Comparison of ENCODE assay signal across 35 cellular contexts in genomic region chr13:107743523-107743922, GRCh38.
DNase-seq lines count a peak whose midpoint lies in the region; ATAC-seq and TF ChIP-seq lines count a peak whose summit lies in the region.
"Had no signal": no experiment of that assay in that cellular context is flagged by ENCODE, and none has a peak within 500 bp of the region (broad histone marks: within the 10 kb centered on the region; RNA-seq: fewer than 3 reads in every experiment).

No MANE protein-coding gene starts in this region.

- no peak for TF ChIP-seq CTCF in smooth muscle cell (IDR thresholded peaks at IDR 0.05; ENCODE audit: borderline replicate concordance, insufficient read depth, poor library complexity, severe bottlenecking)
- TF ChIP-seq CTCF in CD4-positive, alpha-beta T cell (IDR thresholded peaks at IDR 0.05): no peak

- H3F3A ChIP-seq in smooth muscle cell (ENCODE audit: low read depth): no peaks in the 10 kb centered on the region

- no peaks in the 10 kb centered on the region for H3K36me3 ChIP-seq in smooth muscle cell (ENCODE audit: low read depth)
- H3K36me3 ChIP-seq: MG63, neutrophil, right lobe of liver, stomach, thyroid gland, vagina had no signal

- H3K27me3 Mint-ChIP-seq in CD4-positive, alpha-beta T cell: no peaks in the 10 kb centered on the region
- H3K27me3 Mint-ChIP-seq: activated naive CD8-positive, alpha-beta T cell treated with anti-CD3 and anti-CD28 coated beads, Interleukin-2, amount 50 U/mL, for 24 hours; CD4-positive, alpha-beta memory T cell; dendritic cell treated with granulocyte-macrophage colony-stimulating factor and Interleukin-4, amounts not matched to agents 40 ng/mL and 50 ng/mL, for 4 days; progenitor cell of endocrine pancreas had no signal

- intact Hi-C loops in CD4-positive, alpha-beta T cell (cut with DNase I, micrococcal nuclease): no loop called here

- H3K9me3 Mint-ChIP-seq in CD4-positive, alpha-beta T cell: peaks cover 4% of the 10 kb centered on the region
- H3K9me3 Mint-ChIP-seq: dendritic cell treated with granulocyte-macrophage colony-stimulating factor and Interleukin-4, amounts not matched to agents 40 ng/mL and 50 ng/mL, for 4 days; endodermal cell; mesothelial cell of epicardium; T-helper 1 cell treated with Interleukin-12 subunit alpha and Interleukin-12 subunit beta and Interleukin-4 antibody, amounts not matched to agents 30 μg/mL and 1 μg/mL, for 36 hours had no signal

- H3K27ac Mint-ChIP-seq in CD4-positive, alpha-beta T cell: no peak overlapping the region
- H3K27ac Mint-ChIP-seq: activated naive CD8-positive, alpha-beta T cell treated with anti-CD3 and anti-CD28 coated beads, Interleukin-2, amount 50 U/mL, for 24 hours; CD4-positive, alpha-beta memory T cell; dendritic cell treated with granulocyte-macrophage colony-stimulating factor and Interleukin-4, amounts not matched to agents 40 ng/mL and 50 ng/mL, for 4 days; endodermal cell; mesothelial cell of epicardium; progenitor cell of endocrine pancreas; T-helper 1 cell treated with Interleukin-12 subunit alpha and Interleukin-12 subunit beta and Interleukin-4 antibody, amounts not matched to agents 30 μg/mL and 1 μg/mL, for 36 hours had no signal

- H3K4me2 ChIP-seq in smooth muscle cell: peak overlapping the region; percentile 62
- H3K4me2 ChIP-seq: A549 had no signal

- H3K9me3 ChIP-seq in smooth muscle cell (replicated peaks; ENCODE audit: low read depth): no peaks in the 10 kb centered on the region
- no peaks in the 10 kb centered on the region for H3K9me3 ChIP-seq in CD4-positive, alpha-beta T cell (ENCODE audit: control insufficient read depth, low read length)
- H3K9me3 ChIP-seq: A549, MG63, neutrophil, right lobe of liver, stomach, thyroid gland, vagina had no signal

- no peaks in the 10 kb centered on the region for H3K36me3 Mint-ChIP-seq in CD4-positive, alpha-beta T cell (ENCODE audit: low read depth)
- H3K36me3 Mint-ChIP-seq: CD4-positive, alpha-beta memory T cell; mesothelial cell of epicardium had no signal

- POLR2A ChIA-PET in CD4-positive, alpha-beta T cell (lab: Charles Lee): no interaction called here

- 44% methylated on average over 4 of the region's 4 CpGs for WGBS in smooth muscle cell (ENCODE audit: low lambda C conversion rate)

- no peaks in the 10 kb centered on the region for H3K79me2 ChIP-seq in smooth muscle cell (ENCODE audit: low read depth)

- H3K4me3 ChIP-seq in smooth muscle cell: no peak overlapping the region
- H3K4me3 ChIP-seq: A549, MG63, right lobe of liver, stomach, thyroid gland, vagina had no signal

- no peak for ATAC-seq in CD4-positive, alpha-beta T cell (ENCODE audit: poor library complexity)
- ATAC-seq: A549; activated naive CD8-positive, alpha-beta T cell treated with anti-CD3 and anti-CD28 coated beads, Interleukin-2, amount 50 U/mL, for 24 hours; esophagus mucosa; HCT116; right lobe of liver had no signal

- no peak overlapping the region for H3K9ac ChIP-seq in smooth muscle cell (ENCODE audit: low read depth)

- no peak overlapping the region for H3K4me3 Mint-ChIP-seq in CD4-positive, alpha-beta T cell
- H3K4me3 Mint-ChIP-seq: activated naive CD8-positive, alpha-beta T cell treated with anti-CD3 and anti-CD28 coated beads, Interleukin-2, amount 50 U/mL, for 24 hours; CD4-positive, alpha-beta memory T cell; dendritic cell treated with granulocyte-macrophage colony-stimulating factor and Interleukin-4, amounts not matched to agents 40 ng/mL and 50 ng/mL, for 4 days; endodermal cell; mesothelial cell of epicardium; T-helper 1 cell treated with Interleukin-12 subunit alpha and Interleukin-12 subunit beta and Interleukin-4 antibody, amounts not matched to agents 30 μg/mL and 1 μg/mL, for 36 hours had no signal

- H3K27ac ChIP-seq in angular gyrus (ENCODE audit: low read depth, low read length): peak overlapping the region; percentile 14
- peak overlapping the region; percentile 53 for H3K27ac ChIP-seq in smooth muscle cell (ENCODE audit: low read depth)
- no peak overlapping the region for H3K27ac ChIP-seq in CD4-positive, alpha-beta T cell (ENCODE audit: low read depth, low read length)
- H3K27ac ChIP-seq: A549, HL-60, neutrophil, right lobe of liver, RWPE1, stomach, thyroid gland, vagina had no signal

- H3K27me3 ChIP-seq in smooth muscle cell (ENCODE audit: low read depth): no peaks in the 10 kb centered on the region
- no peaks in the 10 kb centered on the region for H3K27me3 ChIP-seq in CD4-positive, alpha-beta T cell (ENCODE audit: control insufficient read depth, insufficient read depth, low read length)
- H3K27me3 ChIP-seq: MG63, neutrophil, right lobe of liver, stomach, thyroid gland, vagina had no signal

- H2AFZ ChIP-seq in smooth muscle cell (ENCODE audit: low read depth): no peak overlapping the region

- H4K20me1 ChIP-seq in smooth muscle cell (ENCODE audit: low read depth): no peaks in the 10 kb centered on the region

- H3K4me1 ChIP-seq in smooth muscle cell (ENCODE audit: low read depth): peaks cover 9% of the 10 kb centered on the region
- H3K4me1 ChIP-seq: A549, right lobe of liver, stomach, thyroid gland, vagina had no signal

- H3K4me1 Mint-ChIP-seq in CD4-positive, alpha-beta T cell (ENCODE audit: low read depth): no peaks in the 10 kb centered on the region
- H3K4me1 Mint-ChIP-seq: activated naive CD8-positive, alpha-beta T cell treated with anti-CD3 and anti-CD28 coated beads, Interleukin-2, amount 50 U/mL, for 24 hours; CD4-positive, alpha-beta memory T cell; mesothelial cell of epicardium had no signal

- DNase-seq in NCI-H510A treated with DMSO at 0.1 percent for 48 hours (lab: John Stamatoyannopoulos, UW) (peak; percentile 42), NCI-H510A (lab: John Stamatoyannopoulos, UW) (no peak), NCI-H69 (lab: John Stamatoyannopoulos, UW) (peak; percentile 47), smooth muscle cell (lab: John Stamatoyannopoulos, UW; ENCODE audit: unreplicated experiment) (no peak), superior temporal gyrus (ENCODE audit: extremely low spot score) (no peak), NCI-H2029 (lab: John Stamatoyannopoulos, UW) (no peak)
- no peak for DNase-seq in CD4-positive, alpha-beta T cell
- DNase-seq: activated CD4-positive, alpha-beta T cell treated with anti-CD3 and anti-CD28 coated beads, Interleukin-2, amount 50 U/mL, for 48 hours; activated CD4-positive, CD25-positive, alpha-beta regulatory T cell treated with anti-CD3 and anti-CD28 coated beads, Interleukin-2, amount 50 U/mL, for 72 hours; activated CD8-positive, alpha-beta memory T cell treated with anti-CD3 and anti-CD28 coated beads, Interleukin-2, amount 50 U/mL, for 4 hours; activated naive CD4-positive, alpha-beta T cell; activated naive CD8-positive, alpha-beta T cell treated with anti-CD3 and anti-CD28 coated beads, Interleukin-2, amount 50 U/mL, for 24 hours; AML-193; caudate nucleus; CD4-positive, alpha-beta memory T cell; endodermal cell; KG1; MG63; NCI-H1930; right lobe of liver; stimulated activated CD4-positive, alpha-beta T cell treated with anti-CD3 and anti-CD28 coated beads, Interleukin-4, amount 100 ng/mL, for 1 hour; stomach; thyroid gland had no signal

- CTCF ChIA-PET in CD4-positive, alpha-beta T cell (lab: Charles Lee): no interaction called here

Comparison
In these comparisons a context has a peak if more than half of its experiments do, and no peak if none do; other contexts are left out.
1. DNase-seq: peak in NCI-H510A treated with DMSO at 0.1 percent for 48 hours (single experiment) and NCI-H69 (single experiment); none in NCI-H510A (single experiment), smooth muscle cell (single experiment), CD4-positive, alpha-beta T cell (0 of 10), superior temporal gyrus (single experiment) and NCI-H2029 (single experiment).